Comparison of ENCODE assay signal across 2 cellular contexts in genomic region chr15:98787190-98787589, GRCh38.
TF ChIP-seq lines count a peak whose summit lies in the region.

No MANE protein-coding gene starts in this region.

TF ChIP-seq in GM23338, 12 proteins besides CTCF, POLR2A, EP300 and RAD21:
- TF ChIP-seq ZNF331 (CRISPR knock-in tag; IDR thresholded peaks at IDR 0.05; ENCODE audit: low read depth) (no peak), POLR2AphosphoS5 (IDR thresholded peaks at IDR 0.05; ENCODE audit: low read depth) (no peak), STAT1 (IDR thresholded peaks at IDR 0.05; ENCODE audit: unreplicated experiment) (no peak), JUNB (IDR thresholded peaks at IDR 0.05; ENCODE audit: unreplicated experiment) (no peak), EZH2 (IDR thresholded peaks at IDR 0.05; ENCODE audit: low read depth, unreplicated experiment) (no peak), NANOG (IDR thresholded peaks at IDR 0.05; ENCODE audit: borderline replicate concordance) (no peak), EZH2phosphoT487 (IDR thresholded peaks at IDR 0.05; ENCODE audit: unreplicated experiment) (no peak), CREB1 (CRISPR knock-in tag; IDR thresholded peaks at IDR 0.05; ENCODE audit: low read depth) (no peak), ETS1 (IDR thresholded peaks at IDR 0.05) (no peak)
- TF ChIP-seq, protein P1, sequence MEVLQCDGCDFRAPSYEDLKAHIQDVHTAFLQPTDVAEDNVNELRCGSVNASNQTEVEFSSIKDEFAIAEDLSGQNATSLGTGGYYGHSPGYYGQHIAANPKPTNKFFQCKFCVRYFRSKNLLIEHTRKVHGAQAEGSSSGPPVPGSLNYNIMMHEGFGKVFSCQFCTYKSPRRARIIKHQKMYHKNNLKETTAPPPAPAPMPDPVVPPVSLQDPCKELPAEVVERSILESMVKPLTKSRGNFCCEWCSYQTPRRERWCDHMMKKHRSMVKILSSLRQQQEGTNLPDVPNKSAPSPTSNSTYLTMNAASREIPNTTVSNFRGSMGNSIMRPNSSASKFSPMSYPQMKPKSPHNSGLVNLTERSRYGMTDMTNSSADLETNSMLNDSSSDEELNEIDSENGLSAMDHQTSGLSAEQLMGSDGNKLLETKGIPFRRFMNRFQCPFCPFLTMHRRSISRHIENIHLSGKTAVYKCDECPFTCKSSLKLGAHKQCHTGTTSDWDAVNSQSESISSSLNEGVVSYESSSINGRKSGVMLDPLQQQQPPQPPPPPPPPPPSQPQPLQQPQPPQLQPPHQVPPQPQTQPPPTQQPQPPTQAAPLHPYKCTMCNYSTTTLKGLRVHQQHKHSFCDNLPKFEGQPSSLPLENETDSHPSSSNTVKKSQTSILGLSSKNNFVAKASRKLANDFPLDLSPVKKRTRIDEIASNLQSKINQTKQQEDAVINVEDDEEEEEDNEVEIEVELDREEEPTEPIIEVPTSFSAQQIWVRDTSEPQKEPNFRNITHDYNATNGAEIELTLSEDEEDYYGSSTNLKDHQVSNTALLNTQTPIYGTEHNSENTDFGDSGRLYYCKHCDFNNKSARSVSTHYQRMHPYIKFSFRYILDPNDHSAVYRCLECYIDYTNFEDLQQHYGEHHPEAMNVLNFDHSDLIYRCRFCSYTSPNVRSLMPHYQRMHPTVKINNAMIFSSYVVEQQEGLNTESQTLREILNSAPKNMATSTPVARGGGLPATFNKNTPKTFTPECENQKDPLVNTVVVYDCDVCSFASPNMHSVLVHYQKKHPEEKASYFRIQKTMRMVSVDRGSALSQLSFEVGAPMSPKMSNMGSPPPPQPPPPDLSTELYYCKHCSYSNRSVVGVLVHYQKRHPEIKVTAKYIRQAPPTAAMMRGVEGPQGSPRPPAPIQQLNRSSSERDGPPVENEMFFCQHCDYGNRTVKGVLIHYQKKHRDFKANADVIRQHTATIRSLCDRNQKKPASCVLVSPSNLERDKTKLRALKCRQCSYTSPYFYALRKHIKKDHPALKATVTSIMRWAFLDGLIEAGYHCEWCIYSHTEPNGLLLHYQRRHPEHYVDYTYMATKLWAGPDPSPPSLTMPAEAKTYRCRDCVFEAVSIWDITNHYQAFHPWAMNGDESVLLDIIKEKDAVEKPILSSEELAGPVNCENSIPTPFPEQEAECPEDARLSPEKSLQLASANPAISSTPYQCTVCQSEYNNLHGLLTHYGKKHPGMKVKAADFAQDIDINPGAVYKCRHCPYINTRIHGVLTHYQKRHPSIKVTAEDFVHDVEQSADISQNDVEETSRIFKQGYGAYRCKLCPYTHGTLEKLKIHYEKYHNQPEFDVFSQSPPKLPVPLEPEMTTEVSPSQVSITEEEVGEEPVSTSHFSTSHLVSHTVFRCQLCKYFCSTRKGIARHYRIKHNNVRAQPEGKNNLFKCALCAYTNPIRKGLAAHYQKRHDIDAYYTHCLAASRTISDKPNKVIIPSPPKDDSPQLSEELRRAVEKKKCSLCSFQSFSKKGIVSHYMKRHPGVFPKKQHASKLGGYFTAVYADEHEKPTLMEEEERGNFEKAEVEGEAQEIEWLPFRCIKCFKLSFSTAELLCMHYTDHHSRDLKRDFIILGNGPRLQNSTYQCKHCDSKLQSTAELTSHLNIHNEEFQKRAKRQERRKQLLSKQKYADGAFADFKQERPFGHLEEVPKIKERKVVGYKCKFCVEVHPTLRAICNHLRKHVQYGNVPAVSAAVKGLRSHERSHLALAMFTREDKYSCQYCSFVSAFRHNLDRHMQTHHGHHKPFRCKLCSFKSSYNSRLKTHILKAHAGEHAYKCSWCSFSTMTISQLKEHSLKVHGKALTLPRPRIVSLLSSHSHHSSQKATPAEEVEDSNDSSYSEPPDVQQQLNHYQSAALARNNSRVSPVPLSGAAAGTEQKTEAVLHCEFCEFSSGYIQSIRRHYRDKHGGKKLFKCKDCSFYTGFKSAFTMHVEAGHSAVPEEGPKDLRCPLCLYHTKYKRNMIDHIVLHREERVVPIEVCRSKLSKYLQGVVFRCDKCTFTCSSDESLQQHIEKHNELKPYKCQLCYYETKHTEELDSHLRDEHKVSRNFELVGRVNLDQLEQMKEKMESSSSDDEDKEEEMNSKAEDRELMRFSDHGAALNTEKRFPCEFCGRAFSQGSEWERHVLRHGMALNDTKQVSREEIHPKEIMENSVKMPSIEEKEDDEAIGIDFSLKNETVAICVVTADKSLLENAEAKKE (CRISPR knock-in tag; IDR thresholded peaks at IDR 0.05), result no peak

TF ChIP-seq in GM12878, 131 proteins besides CTCF, POLR2A, EP300 and RAD21:
- TF ChIP-seq, protein P2, sequence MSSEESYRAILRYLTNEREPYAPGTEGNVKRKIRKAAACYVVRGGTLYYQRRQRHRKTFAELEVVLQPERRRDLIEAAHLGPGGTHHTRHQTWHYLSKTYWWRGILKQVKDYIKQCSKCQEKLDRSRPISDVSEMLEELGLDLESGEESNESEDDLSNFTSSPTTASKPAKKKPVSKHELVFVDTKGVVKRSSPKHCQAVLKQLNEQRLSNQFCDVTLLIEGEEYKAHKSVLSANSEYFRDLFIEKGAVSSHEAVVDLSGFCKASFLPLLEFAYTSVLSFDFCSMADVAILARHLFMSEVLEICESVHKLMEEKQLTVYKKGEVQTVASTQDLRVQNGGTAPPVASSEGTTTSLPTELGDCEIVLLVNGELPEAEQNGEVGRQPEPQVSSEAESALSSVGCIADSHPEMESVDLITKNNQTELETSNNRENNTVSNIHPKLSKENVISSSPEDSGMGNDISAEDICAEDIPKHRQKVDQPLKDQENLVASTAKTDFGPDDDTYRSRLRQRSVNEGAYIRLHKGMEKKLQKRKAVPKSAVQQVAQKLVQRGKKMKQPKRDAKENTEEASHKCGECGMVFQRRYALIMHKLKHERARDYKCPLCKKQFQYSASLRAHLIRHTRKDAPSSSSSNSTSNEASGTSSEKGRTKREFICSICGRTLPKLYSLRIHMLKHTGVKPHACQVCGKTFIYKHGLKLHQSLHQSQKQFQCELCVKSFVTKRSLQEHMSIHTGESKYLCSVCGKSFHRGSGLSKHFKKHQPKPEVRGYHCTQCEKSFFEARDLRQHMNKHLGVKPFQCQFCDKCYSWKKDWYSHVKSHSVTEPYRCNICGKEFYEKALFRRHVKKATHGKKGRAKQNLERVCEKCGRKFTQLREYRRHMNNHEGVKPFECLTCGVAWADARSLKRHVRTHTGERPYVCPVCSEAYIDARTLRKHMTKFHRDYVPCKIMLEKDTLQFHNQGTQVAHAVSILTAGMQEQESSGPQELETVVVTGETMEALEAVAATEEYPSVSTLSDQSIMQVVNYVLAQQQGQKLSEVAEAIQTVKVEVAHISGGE (CRISPR knock-in tag; IDR thresholded peaks at IDR 0.05), result no peak
- TF ChIP-seq ETV6 (conservative IDR thresholded peaks at IDR 0.05 in 1 of 2, IDR thresholded peaks at IDR 0.05 in 1 of 2; ENCODE audit: borderline replicate concordance in 1 of 2, low read depth in 1 of 2), result no peak
- TF ChIP-seq CBX3 (IDR thresholded peaks at IDR 0.05; ENCODE audit: borderline replicate concordance, low read depth), result no peak
- TF ChIP-seq SMAD1 (IDR thresholded peaks at IDR 0.05; ENCODE audit: low read depth, partially characterized antibody), result no peak
- TF ChIP-seq, protein P3, sequence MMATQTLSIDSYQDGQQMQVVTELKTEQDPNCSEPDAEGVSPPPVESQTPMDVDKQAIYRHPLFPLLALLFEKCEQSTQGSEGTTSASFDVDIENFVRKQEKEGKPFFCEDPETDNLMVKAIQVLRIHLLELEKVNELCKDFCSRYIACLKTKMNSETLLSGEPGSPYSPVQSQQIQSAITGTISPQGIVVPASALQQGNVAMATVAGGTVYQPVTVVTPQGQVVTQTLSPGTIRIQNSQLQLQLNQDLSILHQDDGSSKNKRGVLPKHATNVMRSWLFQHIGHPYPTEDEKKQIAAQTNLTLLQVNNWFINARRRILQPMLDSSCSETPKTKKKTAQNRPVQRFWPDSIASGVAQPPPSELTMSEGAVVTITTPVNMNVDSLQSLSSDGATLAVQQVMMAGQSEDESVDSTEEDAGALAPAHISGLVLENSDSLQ (IDR thresholded peaks at IDR 0.05), result no peak
- TF ChIP-seq CREB1 (IDR thresholded peaks at IDR 0.05; ENCODE audit: low read depth), result no peak
- TF ChIP-seq NR2F1 (conservative IDR thresholded peaks at IDR 0.05), result no peak
- TF ChIP-seq ZNF622 (IDR thresholded peaks at IDR 0.05), result no peak
- TF ChIP-seq IRF5 (IDR thresholded peaks at IDR 0.05; ENCODE audit: borderline replicate concordance), result no peak
- TF ChIP-seq RBBP5 (conservative IDR thresholded peaks at IDR 0.05), result no peak
- no peak for TF ChIP-seq HDAC2 (IDR thresholded peaks at IDR 0.05)
- no peak for TF ChIP-seq EGR1 (IDR thresholded peaks at IDR 0.05; ENCODE audit: borderline replicate concordance in 1 of 2, low read depth in 2 of 2, low read length in 2 of 2)
- no peak for TF ChIP-seq KDM1A (IDR thresholded peaks at IDR 0.05; ENCODE audit: borderline replicate concordance)
